Comparison of ENCODE assay signal across 16 cellular contexts in genomic region chr15:58241872-58242271, GRCh38.
DNase-seq lines count a peak whose midpoint lies in the region; FAIRE-seq and TF ChIP-seq lines count a peak whose summit lies in the region.
"Had no signal": no experiment of that assay in that cellular context is flagged by ENCODE, and none has a peak within 500 bp of the region (broad histone marks: within the 10 kb centered on the region; RNA-seq: fewer than 3 reads in every experiment).

No MANE protein-coding gene starts in this region.

- H3K4me1 Mint-ChIP-seq in Caco-2 (ENCODE audit: low read depth, unreplicated experiment) = no peaks in the 10 kb centered on the region
- H3K4me1 Mint-ChIP-seq: activated B cell treated with CpG ODN at 0.5 μM for 24 hours; naive thymus-derived CD8-positive, alpha-beta T cell had no signal

- no TSS peak for BruUV-seq in Caco-2 (replicated peaks; lab: Mats Ljungman, UMichigan)

- H3K27ac ChIP-seq in WERI-Rb-1 = 0 out of 2 replicates have a peak overlapping the region, but pooled peaks have one; percentile 33
- no peak overlapping the region for H3K27ac ChIP-seq in mesendoderm (ENCODE audit: low read depth, low read length)
- H3K27ac ChIP-seq: SK-N-MC, stomach had no signal

- H3K27me3 Mint-ChIP-seq in Caco-2 (ENCODE audit: insufficient read depth, unreplicated experiment) = no peaks in the 10 kb centered on the region
- H3K27me3 Mint-ChIP-seq: activated B cell treated with CpG ODN at 0.5 μM for 24 hours; naive thymus-derived CD8-positive, alpha-beta T cell had no signal

- intact Hi-C loops in Caco-2 (cut with micrococcal nuclease; ENCODE audit: unreplicated experiment) (no loop called here), head of caudate nucleus (cut with DNase I) (no loop called here)

- H3K23ac ChIP-seq in mesendoderm (ENCODE audit: low read length) = no peak overlapping the region

- H3K79me1 ChIP-seq in mesendoderm (ENCODE audit: low read length) = no peaks in the 10 kb centered on the region

- H2BK15ac ChIP-seq in mesendoderm (replicated peaks; ENCODE audit: low read depth) = no peak overlapping the region

- no peak overlapping the region for H3K4ac ChIP-seq in mesendoderm (ENCODE audit: low read depth, low read length)

- WGBS in mesendoderm (ENCODE audit: extremely low coverage, insufficient coverage, low lambda C conversion rate) = no CpG with 5 or more reads among the region's 7 CpGs

- no peak overlapping the region for H3K4me2 ChIP-seq in mesendoderm (ENCODE audit: low read length)

- FAIRE-seq in RCC 7860 (lab: Jason Lieb, UNC) = no peak
- FAIRE-seq: islet of Langerhans had no signal

- H2AK5ac ChIP-seq in mesendoderm (ENCODE audit: low read length) = no peak overlapping the region

- H3K4me1 ChIP-seq in mesendoderm (ENCODE audit: control insufficient read depth, low read depth, low read length) = no peaks in the 10 kb centered on the region
- H3K4me1 ChIP-seq in Caco-2 = no peaks in the 10 kb centered on the region
- H3K4me1 ChIP-seq: stomach had no signal

- H3K4me3 Mint-ChIP-seq in Caco-2 (ENCODE audit: unreplicated experiment) = no peak overlapping the region
- H3K4me3 Mint-ChIP-seq: activated B cell treated with CpG ODN at 0.5 μM for 24 hours; dendritic cell treated with granulocyte-macrophage colony-stimulating factor and Interleukin-4, amounts not matched to agents 40 ng/mL and 50 ng/mL, for 4 days; naive thymus-derived CD8-positive, alpha-beta T cell had no signal

- H3K36me3 ChIP-seq in WERI-Rb-1 = no peaks in the 10 kb centered on the region
- H3K36me3 ChIP-seq in mesendoderm (ENCODE audit: control insufficient read depth, insufficient read depth, low read length) = no peaks in the 10 kb centered on the region
- H3K36me3 ChIP-seq in Caco-2 (ENCODE audit: control insufficient read depth, insufficient read depth, low read length) = no peaks in the 10 kb centered on the region
- H3K36me3 ChIP-seq: stomach had no signal

- no peaks in the 10 kb centered on the region for H3K36me3 Mint-ChIP-seq in Caco-2 (ENCODE audit: insufficient read depth, unreplicated experiment)
- H3K36me3 Mint-ChIP-seq: naive thymus-derived CD8-positive, alpha-beta T cell had no signal

- no peak overlapping the region for H4K8ac ChIP-seq in mesendoderm (ENCODE audit: low read depth, low read length)

- H2BK120ac ChIP-seq in mesendoderm (ENCODE audit: low read depth, low read length) = no peak overlapping the region

- CTCF ChIA-PET in Caco-2 (lab: Charles Lee) = interaction anchor here (0.6 kb wide), 1 partner anchor 508 kb away, joined by 3 read pairs; no protein-coding TSS in a partner anchor

- H3K27me3 ChIP-seq in WERI-Rb-1 (ENCODE audit: insufficient read depth, low read depth, severe bottlenecking) (no peaks in the 10 kb centered on the region), mesendoderm (ENCODE audit: insufficient read depth, low read length, poor library complexity) (no peaks in the 10 kb centered on the region), Caco-2 (replicated peaks; ENCODE audit: control insufficient read depth, insufficient read depth, low read length) (no peaks in the 10 kb centered on the region)
- H3K27me3 ChIP-seq: stomach had no signal

- no peak overlapping the region for H2BK5ac ChIP-seq in mesendoderm (ENCODE audit: low read length)

- no peak overlapping the region for H3K18ac ChIP-seq in mesendoderm (ENCODE audit: low read length)

- TF ChIP-seq CTCF in WERI-Rb-1 (IDR thresholded peaks at IDR 0.05; ENCODE audit: low read depth, low read length) (no peak), Caco-2 (IDR thresholded peaks at IDR 0.05; ENCODE audit: insufficient read depth in 1 of 2, low read depth in 1 of 2, low read length in 1 of 2, severe bottlenecking in 1 of 2, unreplicated experiment in 1 of 2) (no peak)

- H3K9me3 Mint-ChIP-seq in Caco-2 (ENCODE audit: unreplicated experiment) = no peaks in the 10 kb centered on the region
- H3K9me3 Mint-ChIP-seq: activated B cell treated with CpG ODN at 0.5 μM for 24 hours; dendritic cell treated with granulocyte-macrophage colony-stimulating factor and Interleukin-4, amounts not matched to agents 40 ng/mL and 50 ng/mL, for 4 days; naive thymus-derived CD8-positive, alpha-beta T cell had no signal

- H3K9me3 ChIP-seq in WERI-Rb-1 (ENCODE audit: severe bottlenecking) = no peaks in the 10 kb centered on the region
- H3K9me3 ChIP-seq in Caco-2 = no peaks in the 10 kb centered on the region
- H3K9me3 ChIP-seq: stomach had no signal

- no peaks in the 10 kb centered on the region for H3K79me2 ChIP-seq in mesendoderm (ENCODE audit: control insufficient read depth, insufficient read depth, low read length)

- no peak overlapping the region for H3K56ac ChIP-seq in mesendoderm (ENCODE audit: low read length)

- DNase-seq in DMS53 (lab: John Stamatoyannopoulos, UW) = peak; percentile 76
- DNase-seq in NCI-H1105 treated with DMSO at 0.1 percent for 48 hours (lab: John Stamatoyannopoulos, UW) = peak; percentile 63
- peak; percentile 59 for DNase-seq in WERI-Rb-1
- DNase-seq in mesendoderm = peak; percentile 50
- DNase-seq in effector CD8-positive, alpha-beta T cell (lab: John Stamatoyannopoulos, UW) = no peak
- no peak for DNase-seq in Caco-2
- DNase-seq in RCC 7860 (ENCODE audit: low spot score) = no peak
- no peak for DNase-seq in head of caudate nucleus
- DNase-seq: activated B cell treated with CpG ODN at 0.5 μM for 24 hours; naive thymus-derived CD8-positive, alpha-beta T cell; NCI-H446; retina; stomach had no signal

- POLR2A ChIA-PET in Caco-2 (lab: Charles Lee) = no interaction called here

- H3K4me3 ChIP-seq in WERI-Rb-1 (ENCODE audit: low read depth, low read length) (no peak overlapping the region), mesendoderm (ENCODE audit: low read length) (no peak overlapping the region), Caco-2 (ENCODE audit: low read depth, low read length) (no peak overlapping the region)
- H3K4me3 ChIP-seq: SK-N-MC, stomach had no signal

- no peak overlapping the region for H3K27ac Mint-ChIP-seq in Caco-2 (ENCODE audit: unreplicated experiment)
- H3K27ac Mint-ChIP-seq: activated B cell treated with CpG ODN at 0.5 μM for 24 hours; dendritic cell treated with granulocyte-macrophage colony-stimulating factor and Interleukin-4, amounts not matched to agents 40 ng/mL and 50 ng/mL, for 4 days; naive thymus-derived CD8-positive, alpha-beta T cell had no signal

- H4K5ac ChIP-seq in mesendoderm (ENCODE audit: low read length) = no peak overlapping the region

- H3K9ac ChIP-seq in mesendoderm (ENCODE audit: low read length) = no peak overlapping the region

Comparison
In these comparisons a context has a peak if more than half of its experiments do, and no peak if none do; other contexts are left out.
1. DNase-seq: peak in DMS53 (single experiment), NCI-H1105 treated with DMSO at 0.1 percent for 48 hours (single experiment), WERI-Rb-1 (single experiment) and mesendoderm (single experiment); none in effector CD8-positive, alpha-beta T cell (single experiment), Caco-2 (0 of 2), RCC 7860 (single experiment) and head of caudate nucleus (0 of 42).